In genomic region chr17:50146230-50146926, GRCh38 we compare ENCODE assay signal across 9 cellular contexts. TPM values are rescaled to one million over a fixed set of nuclear protein-coding genes. Genes with fewer than 3 reads are reported as not detected.
DNase-seq lines count a peak whose midpoint lies in the region; ATAC-seq, FAIRE-seq and TF ChIP-seq lines count a peak whose summit lies in the region.
"Had no signal": no experiment of that assay in that cellular context is flagged by ENCODE, and none has a peak within 500 bp of the region (broad histone marks: within the 10 kb centered on the region; RNA-seq: fewer than 3 reads in every experiment).

No MANE protein-coding gene starts in this region.

- peak overlapping the region; percentile 95 for H3K27ac Mint-ChIP-seq in activated CD4-positive, alpha-beta memory T cell treated with anti-CD3 and anti-CD28 coated beads for 36 hours

- H2AFZ ChIP-seq in smooth muscle cell (ENCODE audit: low read depth): no peak overlapping the region

- POLR2A ChIA-PET in activated CD4-positive, alpha-beta memory T cell treated with anti-CD3 and anti-CD28 coated beads for 36 hours (lab: Charles Lee): interaction anchor here (0.6 kb wide), 1 partner anchor 10 kb away, joined by 3 read pairs; no protein-coding TSS in a partner anchor

- H3K4me3 ChIP-seq in fibroblast of the aortic adventitia (ENCODE audit: low read depth, low read length): peak overlapping the region; percentile 81
- H3K4me3 ChIP-seq in smooth muscle cell: no peak overlapping the region

- peaks cover 54% of the 10 kb centered on the region for H3K36me3 Mint-ChIP-seq in activated CD4-positive, alpha-beta memory T cell treated with anti-CD3 and anti-CD28 coated beads for 36 hours

- no peaks in the 10 kb centered on the region for H3K9me3 Mint-ChIP-seq in activated CD4-positive, alpha-beta memory T cell treated with anti-CD3 and anti-CD28 coated beads for 36 hours

- no peak for ATAC-seq in HG03469 (IDR thresholded peaks at IDR 0.05; ENCODE audit: unreplicated experiment)

- CTCF ChIA-PET in activated CD4-positive, alpha-beta memory T cell treated with anti-CD3 and anti-CD28 coated beads for 36 hours (lab: Charles Lee): interaction anchor here (0.6 to 2.6 kb wide), 7 partner anchors 12 to 52 kb away, joined by 3 to 17 read pairs (median 4); no protein-coding TSS in a partner anchor

- no peaks in the 10 kb centered on the region for H3K36me3 ChIP-seq in smooth muscle cell (ENCODE audit: low read depth)

- peak; percentile 56 for DNase-seq in activated CD4-positive, alpha-beta memory T cell treated with anti-CD3 and anti-CD28 coated beads for 36 hours
- DNase-seq in fibroblast of the aortic adventitia (ENCODE audit: low read depth) (no peak), smooth muscle cell (lab: John Stamatoyannopoulos, UW; ENCODE audit: unreplicated experiment) (no peak), NCI-H2029 (lab: John Stamatoyannopoulos, UW) (no peak), medulla oblongata (ENCODE audit: extremely low spot score) (no peak), D721Med (ENCODE audit: insufficient read length, low spot score) (no peak)

- no peaks in the 10 kb centered on the region for H3K9me3 ChIP-seq in smooth muscle cell (replicated peaks; ENCODE audit: low read depth)

- no peaks in the 10 kb centered on the region for H3F3A ChIP-seq in smooth muscle cell (ENCODE audit: low read depth)

- H3K4me2 ChIP-seq in smooth muscle cell: peak overlapping the region; percentile 98

- peaks cover 85% of the 10 kb centered on the region for H4K20me1 ChIP-seq in smooth muscle cell (ENCODE audit: low read depth)

- no peak overlapping the region for H3K27ac ChIP-seq in smooth muscle cell (ENCODE audit: low read depth)

- no peaks in the 10 kb centered on the region for H3K27me3 Mint-ChIP-seq in activated CD4-positive, alpha-beta memory T cell treated with anti-CD3 and anti-CD28 coated beads for 36 hours

- no peaks in the 10 kb centered on the region for H3K27me3 ChIP-seq in smooth muscle cell (ENCODE audit: low read depth)

- FAIRE-seq in D721Med (lab: Jason Lieb, UNC): no peak

- peaks cover 60% of the 10 kb centered on the region for H3K4me1 Mint-ChIP-seq in activated CD4-positive, alpha-beta memory T cell treated with anti-CD3 and anti-CD28 coated beads for 36 hours (ENCODE audit: low read depth)

- intact Hi-C loops in activated CD4-positive, alpha-beta memory T cell treated with anti-CD3 and anti-CD28 coated beads for 36 hours (cut with micrococcal nuclease): loop anchor here (2.0 to 5.0 kb wide), 2 partner anchors 14 to 89 kb away; partner anchors contain the start of gene ITGA3

- peak overlapping the region; percentile 91 for H3K4me3 Mint-ChIP-seq in activated CD4-positive, alpha-beta memory T cell treated with anti-CD3 and anti-CD28 coated beads for 36 hours

- H3K79me2 ChIP-seq in smooth muscle cell (ENCODE audit: low read depth): peaks cover 72% of the 10 kb centered on the region

- WGBS in smooth muscle cell (ENCODE audit: low lambda C conversion rate): 96% methylated on average over 7 of the region's 10 CpGs

- TF ChIP-seq CTCF in GM12874 (IDR thresholded peaks at IDR 0.05; ENCODE audit: insufficient read depth, low read depth, low read length): peak; percentile 26; the same call in 1 of the 2 replicates
- TF ChIP-seq CTCF in fibroblast of the aortic adventitia (IDR thresholded peaks at IDR 0.05; ENCODE audit: insufficient read depth, low read length): no peak
- TF ChIP-seq CTCF in smooth muscle cell (IDR thresholded peaks at IDR 0.05; ENCODE audit: borderline replicate concordance, insufficient read depth, poor library complexity, severe bottlenecking): no peak
- TF ChIP-seq CTCF in D721Med (IDR thresholded peaks at IDR 0.05; ENCODE audit: insufficient read depth, missing control alignments): no peak

- no peak overlapping the region for H3K9ac ChIP-seq in smooth muscle cell (ENCODE audit: low read depth)

- peaks cover 23% of the 10 kb centered on the region for H3K4me1 ChIP-seq in smooth muscle cell (ENCODE audit: low read depth)

RNA-seq across cellular contexts. Expression of gene PPP1R9B, which starts 4.1 kb away (rescaled TPM):
- 10 to 100 TPM; 84.3 to 86.1 TPM for total RNA-seq in activated CD4-positive, alpha-beta memory T cell treated with anti-CD3 and anti-CD28 coated beads for 36 hours
- 59.3 and 85.4 TPM in 2 replicates for total RNA-seq in fibroblast of the aortic adventitia (ENCODE audit: low replicate concordance)
- 20.8 and 21.8 TPM in 2 replicates for total RNA-seq in smooth muscle cell
- 6.7 and 10.2 TPM in 2 replicates for polyA plus RNA-seq in smooth muscle cell

RNA-seq across cellular contexts. Expression of gene SAMD14, which starts 16.4 kb away (rescaled TPM):
- total RNA-seq in activated CD4-positive, alpha-beta memory T cell treated with anti-CD3 and anti-CD28 coated beads for 36 hours: 1 to 10 TPM; 3.4 to 3.7 TPM
- total RNA-seq in fibroblast of the aortic adventitia (ENCODE audit: low replicate concordance) (1.6 and 5.1 TPM in 2 replicates), smooth muscle cell (6.3 and 39.1 TPM in 2 replicates)
- 13.7 and 21.1 TPM in 2 replicates for polyA plus RNA-seq in smooth muscle cell
- total RNA-seq: NCI-H460 had no signal

RNA-seq across cellular contexts. Expression of gene SGCA, which starts 19.4 kb away (rescaled TPM):
- under 1 TPM in 1 of 2 experiments, not detected in 1; 0.59 TPM for total RNA-seq in activated CD4-positive, alpha-beta memory T cell treated with anti-CD3 and anti-CD28 coated beads for 36 hours
- 0.65 and 0.90 TPM in 2 replicates for total RNA-seq in fibroblast of the aortic adventitia (ENCODE audit: low replicate concordance)
- total RNA-seq in smooth muscle cell: 0.99 TPM in 1 of 2 replicates, not detected in the other
- 1.4 and 2.1 TPM in 2 replicates for polyA plus RNA-seq in smooth muscle cell
- total RNA-seq: NCI-H460 had no signal

RNA-seq across cellular contexts. Expression of gene PDK2, which starts 51.2 kb away (rescaled TPM):
- total RNA-seq in activated CD4-positive, alpha-beta memory T cell treated with anti-CD3 and anti-CD28 coated beads for 36 hours: 10 to 100 TPM; 13.3 to 14.6 TPM
- 13.2 and 37.8 TPM in 2 replicates for total RNA-seq in fibroblast of the aortic adventitia (ENCODE audit: low replicate concordance)
- total RNA-seq in smooth muscle cell: 21.7 and 28.2 TPM in 2 replicates
- polyA plus RNA-seq in smooth muscle cell: 34.3 and 36.5 TPM in 2 replicates

RNA-seq across cellular contexts. Expression of gene COL1A1, which starts 55.1 kb away (rescaled TPM):
- 1 to 10 TPM; 2.3 to 3.7 TPM for total RNA-seq in activated CD4-positive, alpha-beta memory T cell treated with anti-CD3 and anti-CD28 coated beads for 36 hours
- 2,633 and 16,513 TPM in 2 replicates for total RNA-seq in fibroblast of the aortic adventitia (ENCODE audit: low replicate concordance)
- total RNA-seq in smooth muscle cell: 3,848 and 4,141 TPM in 2 replicates
- polyA plus RNA-seq in smooth muscle cell: 18,306 and 25,649 TPM in 2 replicates
